In genomic region chr15:83873966-83874365, GRCh38 we compare ENCODE assay signal across 35 cellular contexts.
"Had no signal": no experiment of that assay in that cellular context is flagged by ENCODE, and none has a peak within 500 bp of the region (broad histone marks: within the 10 kb centered on the region; RNA-seq: fewer than 3 reads in every experiment).

No MANE protein-coding gene starts in this region.

- H3K4me3 ChIP-seq: adrenal gland, esophagus squamous epithelium, lower lobe of right lung, mucosa of descending colon, smooth muscle cell, vagina had no signal

- H3K4me1 Mint-ChIP-seq: activated naive CD8-positive, alpha-beta T cell treated with anti-CD3 and anti-CD28 coated beads for 36 hours; stimulated activated memory B cell treated with anti-CD40 and anti-IgM and Interleukin-4, amounts not matched to agents 10 μg/mL and 1 μg/mL and 100 μg/mL, for 72 hours; stimulated activated naive CD8-positive, alpha-beta T cell treated with anti-CD3 and anti-CD28 coated beads, Interleukin-15, amount 100 ng/mL, for 72 hours; T-helper 17 cell had no signal

- H3K36me3 ChIP-seq: adrenal gland, brain microvascular endothelial cell, esophagus squamous epithelium, lower lobe of right lung, vagina, WERI-Rb-1 had no signal

- DNase-seq: activated CD4-positive, alpha-beta T cell treated with anti-CD3 and anti-CD28 coated beads for 48 hours; activated CD4-positive, alpha-beta T cell treated with anti-CD3 and anti-CD28 coated beads, Interleukin-2, amount 50 U/mL, for 48 hours; activated CD8-positive, alpha-beta memory T cell treated with anti-CD3 and anti-CD28 coated beads, Interleukin-2, amount 50 U/mL, for 4 hours; activated effector memory CD4-positive, alpha-beta T cell treated with anti-CD3 and anti-CD28 coated beads, Interleukin-2, amount 50 U/mL, for 16 hours; activated naive CD4-positive, alpha-beta T cell treated with anti-CD3 and anti-CD28 coated beads for 36 hours; activated naive CD8-positive, alpha-beta T cell treated with anti-CD3 and anti-CD28 coated beads for 36 hours; activated T-cell treated with anti-CD3 and anti-CD28 coated beads, Interleukin-2, amount 50 U/mL, for 1 hour; adrenal gland; aorta; brain microvascular endothelial cell; dermis blood vessel endothelial cell; effector CD8-positive, alpha-beta T cell; esophagus squamous epithelium; glutamatergic neuron; islet precursor cell; left colon; lower lobe of right lung; mucosa of descending colon; posterior cingulate gyrus; stimulated activated CD4-positive, alpha-beta T cell treated with anti-CD3 and anti-CD28 coated beads, Interleukin-1b, Interleukin-23, amount 100 ng/mL, for 48 hours; stimulated activated CD4-positive, alpha-beta T cell treated with anti-CD3 and anti-CD28 coated beads, Interleukin-4, amount 100 ng/mL, for 4 hours; stimulated activated CD8-positive, alpha-beta memory T cell treated with anti-CD3 and anti-CD28 coated beads, Interleukin-4, amount 100 ng/mL, for 48 hours; stimulated activated naive CD8-positive, alpha-beta T cell treated with anti-CD3 and anti-CD28 coated beads, Interleukin-15, amount 100 ng/mL, for 72 hours; T-helper 17 cell; T1000; WERI-Rb-1 had no signal

- H3K4me1 ChIP-seq: adrenal gland, esophagus squamous epithelium, lower lobe of right lung, vagina had no signal

- H3K4me3 Mint-ChIP-seq: activated naive CD4-positive, alpha-beta T cell treated with anti-CD3 and anti-CD28 coated beads for 36 hours; activated naive CD8-positive, alpha-beta T cell treated with anti-CD3 and anti-CD28 coated beads for 36 hours; activated T-helper 1 cell treated with anti-CD3 and anti-CD28 coated beads, Interleukin-12 subunit alpha, Interleukin-12 subunit beta, Interleukin-2, Interleukin-4 antibody, amounts not matched to agents 30 ng/mL and 10 ng/mL and 1 ng/mL, durations not matched to agents 14 hours and 24 hours and 36 hours; natural killer cell treated with Interleukin-12 subunit alpha and Interleukin-12 subunit beta and Interleukin-15 and Interleukin-18, amount 100 ng/mL, for 72 hours; stimulated activated memory B cell treated with anti-CD40 and anti-IgM and Interleukin-4, amounts not matched to agents 10 μg/mL and 1 μg/mL and 100 μg/mL, for 72 hours; stimulated activated naive CD8-positive, alpha-beta T cell treated with anti-CD3 and anti-CD28 coated beads, Interleukin-15, amount 100 ng/mL, for 72 hours; T-helper 17 cell; type B pancreatic cell had no signal

- H3K9me3 ChIP-seq: adrenal gland, esophagus squamous epithelium, lower lobe of right lung, mucosa of descending colon, vagina had no signal

- H3K27ac ChIP-seq: adrenal gland, brain microvascular endothelial cell, epithelial cell of prostate, esophagus squamous epithelium, lower lobe of right lung, vagina, WERI-Rb-1 had no signal

- ATAC-seq: activated CD4-positive, CD25-positive, alpha-beta regulatory T cell treated with anti-CD3 and anti-CD28 coated beads, Interleukin-2, amount 50 U/mL, for 24 hours; left colon; lower lobe of right lung; mucosa of descending colon; natural killer cell treated with Interleukin-12 subunit alpha and Interleukin-12 subunit beta and Interleukin-15 and Interleukin-18, amount 100 ng/mL, for 72 hours; sciatic nerve; stimulated activated memory B cell treated with anti-CD40 and anti-IgM and Interleukin-4, amounts not matched to agents 10 μg/mL and 1 μg/mL and 100 μg/mL, for 72 hours; stimulated activated naive CD8-positive, alpha-beta T cell treated with anti-CD3 and anti-CD28 coated beads, Interleukin-15, amount 100 ng/mL, for 72 hours; T-helper 17 cell had no signal

- H3K36me3 Mint-ChIP-seq: activated naive CD8-positive, alpha-beta T cell treated with anti-CD3 and anti-CD28 coated beads for 36 hours; natural killer cell treated with Interleukin-12 subunit alpha and Interleukin-12 subunit beta and Interleukin-15 and Interleukin-18, amount 100 ng/mL, for 72 hours; stimulated activated memory B cell treated with anti-CD40 and anti-IgM and Interleukin-4, amounts not matched to agents 10 μg/mL and 1 μg/mL and 100 μg/mL, for 72 hours; type B pancreatic cell had no signal

- H3K27me3 ChIP-seq: adrenal gland, brain microvascular endothelial cell, esophagus squamous epithelium, vagina had no signal

- H3K27ac Mint-ChIP-seq: activated naive CD4-positive, alpha-beta T cell treated with anti-CD3 and anti-CD28 coated beads for 36 hours; activated naive CD8-positive, alpha-beta T cell treated with anti-CD3 and anti-CD28 coated beads for 36 hours; activated T-helper 1 cell treated with anti-CD3 and anti-CD28 coated beads, Interleukin-12 subunit alpha, Interleukin-12 subunit beta, Interleukin-2, Interleukin-4 antibody, amounts not matched to agents 30 ng/mL and 10 ng/mL and 1 ng/mL, durations not matched to agents 14 hours and 24 hours and 36 hours; natural killer cell treated with Interleukin-12 subunit alpha and Interleukin-12 subunit beta and Interleukin-15 and Interleukin-18, amount 100 ng/mL, for 72 hours; stimulated activated memory B cell treated with anti-CD40 and anti-IgM and Interleukin-4, amounts not matched to agents 10 μg/mL and 1 μg/mL and 100 μg/mL, for 72 hours; stimulated activated naive CD8-positive, alpha-beta T cell treated with anti-CD3 and anti-CD28 coated beads, Interleukin-15, amount 100 ng/mL, for 72 hours; T-helper 17 cell; type B pancreatic cell had no signal

- H3K9me3 Mint-ChIP-seq: activated naive CD4-positive, alpha-beta T cell treated with anti-CD3 and anti-CD28 coated beads for 36 hours; activated T-helper 1 cell treated with anti-CD3 and anti-CD28 coated beads, Interleukin-12 subunit alpha, Interleukin-12 subunit beta, Interleukin-2, Interleukin-4 antibody, amounts not matched to agents 30 ng/mL and 10 ng/mL and 1 ng/mL, durations not matched to agents 14 hours and 24 hours and 36 hours; natural killer cell treated with Interleukin-12 subunit alpha and Interleukin-12 subunit beta and Interleukin-15 and Interleukin-18, amount 100 ng/mL, for 72 hours; stimulated activated naive CD8-positive, alpha-beta T cell treated with anti-CD3 and anti-CD28 coated beads, Interleukin-15, amount 100 ng/mL, for 72 hours; type B pancreatic cell had no signal

- H3K27me3 Mint-ChIP-seq: stimulated activated memory B cell treated with anti-CD40 and anti-IgM and Interleukin-4, amounts not matched to agents 10 μg/mL and 1 μg/mL and 100 μg/mL, for 72 hours; T-helper 17 cell had no signal

- H3K4me2 ChIP-seq: smooth muscle cell had no signal
